26 cellular contexts compared by ENCODE assay signal in the genomic region with DNA sequence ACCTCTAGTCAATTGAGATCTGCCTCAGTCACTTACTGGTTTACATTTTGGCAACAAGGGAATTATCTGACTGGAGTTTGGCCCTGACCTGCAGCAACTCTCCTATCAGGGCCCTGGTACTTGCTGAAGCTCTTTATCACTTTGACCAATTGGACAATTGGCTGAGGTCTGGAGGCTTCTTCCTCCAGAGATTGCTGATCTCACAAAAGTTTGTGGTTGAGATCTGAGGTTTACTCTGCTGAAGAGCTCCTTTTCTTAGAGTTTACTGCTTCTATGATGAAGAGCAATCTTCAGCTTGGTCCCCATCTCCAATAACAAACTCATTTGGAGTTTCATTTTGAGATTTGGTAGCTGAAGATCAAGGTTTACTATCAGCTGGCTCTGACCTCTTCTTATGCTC.
"Had no signal": no experiment of that assay in that cellular context is flagged by ENCODE, and none has a peak within 500 bp of the region (broad histone marks: within the 10 kb centered on the region; RNA-seq: fewer than 3 reads in every experiment).

No MANE protein-coding gene starts in this region.

- ATAC-seq: activated CD4-positive, alpha-beta T cell treated with anti-CD3 and anti-CD28 coated beads for 36 hours; activated CD8-positive, alpha-beta T cell treated with anti-CD3 and anti-CD28 coated beads for 36 hours; activated naive CD4-positive, alpha-beta T cell treated with anti-CD3 and anti-CD28 coated beads, Interleukin-2, amount 50 U/mL, for 72 hours; activated naive CD8-positive, alpha-beta T cell treated with anti-CD3 and anti-CD28 coated beads, Interleukin-2, amount 50 U/mL, for 24 hours; PC-3 had no signal

- H3K27ac ChIP-seq: WERI-Rb-1 had no signal

- FAIRE-seq: astrocyte, RCC 7860 had no signal

- H3K36me3 ChIP-seq: WERI-Rb-1 had no signal

- DNase-seq: activated CD4-positive, alpha-beta T cell treated with anti-CD3 and anti-CD28 coated beads for 36 hours; activated CD4-positive, alpha-beta T cell treated with anti-CD3 and anti-CD28 coated beads, Interleukin-2, amount 50 U/mL, for 1 hour; activated CD8-positive, alpha-beta memory T cell treated with anti-CD3 and anti-CD28 coated beads, Interleukin-2, amount 50 U/mL, for 48 hours; activated CD8-positive, alpha-beta T cell treated with anti-CD3 and anti-CD28 coated beads for 36 hours; activated effector memory CD4-positive, alpha-beta T cell treated with Interleukin-2 at 50 U/mL for 16 hours; activated naive CD4-positive, alpha-beta T cell treated with Interleukin-2 at 50 U/mL for 16 hours; activated naive CD8-positive, alpha-beta T cell treated with anti-CD3 and anti-CD28 coated beads, Interleukin-2, amount 50 U/mL, for 24 hours; activated T-cell treated with anti-CD3 and anti-CD28 coated beads, Interleukin-2, amount 50 U/mL, for 1 hour; KBM-7; NCI-H1092; NCI-H1417; NCI-H1694; NCI-H2029; NCI-H2107; NCI-H2171 treated with DMSO at 0.1 percent for 48 hours; NCI-H226; NCI-H510A; NCI-H526 treated with DMSO at 0.1 percent for 48 hours; NCI-H82; NK-92 treated with Interleukin-12 subunit alpha and Interleukin-12 subunit beta, amount 100 ng/mL, for 24 hours; PC-3; SHP77 treated with DMSO at 0.1 percent for 48 hours; WERI-Rb-1 had no signal
